ENCODE assay signal across 13 cellular contexts in genomic region chr3:39501982-39502837, GRCh38. TPM values are rescaled to one million over a fixed set of nuclear protein-coding genes. Genes with fewer than 3 reads are reported as not detected.
A peak's percentile ranks its signal among the peaks of the same experiment; 100 is the strongest.
DNase-seq lines count a peak whose midpoint lies in the region; ATAC-seq and TF ChIP-seq lines count a peak whose summit lies in the region.
"Had no signal": no experiment of that assay in that cellular context is flagged by ENCODE, and none has a peak within 500 bp of the region (broad histone marks: within the 10 kb centered on the region; RNA-seq: fewer than 3 reads in every experiment).

No MANE protein-coding gene starts in this region.

- DNase-seq in GM23338 (ENCODE audit: low spot score) (peak; percentile 11), RWPE2 (ENCODE audit: low spot score) (no peak), esophagus squamous epithelium (lab: John Stamatoyannopoulos, UW) (no peak), psoas muscle (no peak), WERI-Rb-1 (no peak)
- DNase-seq: activated naive CD4-positive, alpha-beta T cell treated with anti-CD3 and anti-CD28 coated beads, Interleukin-2, amount 50 U/mL, for 16 hours; HFFc6; SHP77; sigmoid colon had no signal

- ATAC-seq in GM23338 (no peak), RWPE2 (ENCODE audit: low read depth) (peak; percentile 34; the same call in 2 of the 3 replicates), psoas muscle (no peak), GM19328 (IDR thresholded peaks at IDR 0.05; ENCODE audit: unreplicated experiment) (no peak), GM18520 (IDR thresholded peaks at IDR 0.05; ENCODE audit: unreplicated experiment) (no peak), HG03025 (IDR thresholded peaks at IDR 0.05; ENCODE audit: low FRiP score, unreplicated experiment) (no peak)

- H3K4me1 ChIP-seq in GM23338 (ENCODE audit: insufficient read depth) (peaks cover 15% of the 10 kb centered on the region), RWPE2 (ENCODE audit: insufficient read depth, poor library complexity, severe bottlenecking) (no peaks in the 10 kb centered on the region), esophagus squamous epithelium (peaks cover 0 to 7% (median 0%) of the 10 kb centered on the region in 3 donors), psoas muscle (no peaks in the 10 kb centered on the region)

- H3K27ac Mint-ChIP-seq in GM23338, result no peak overlapping the region
- H3K27ac Mint-ChIP-seq: HFFc6 had no signal

- H3K4me1 Mint-ChIP-seq in GM23338, result no peaks in the 10 kb centered on the region; the same call in 2 of the 3 replicates

- H3K9me3 ChIP-seq in RWPE2 (ENCODE audit: severe bottlenecking), result no peaks in the 10 kb centered on the region
- H3K9me3 ChIP-seq in esophagus squamous epithelium, result no peaks in the 10 kb centered on the region
- H3K9me3 ChIP-seq in psoas muscle, result no peaks in the 10 kb centered on the region
- H3K9me3 ChIP-seq in WERI-Rb-1 (ENCODE audit: severe bottlenecking), result no peaks in the 10 kb centered on the region
- H3K9me3 ChIP-seq: sigmoid colon had no signal

- 9 to 37% methylated on average over 22 to 27 of the region's 53 CpGs for WGBS in esophagus squamous epithelium, 2 donors
- 26 to 32% (median 30%) methylated on average over 50 to 53 of the region's 53 CpGs for WGBS in psoas muscle, 3 donors

- intact Hi-C loops in esophagus squamous epithelium (cut with DNase I), result no loop called here
- intact Hi-C loops in psoas muscle (cut with DNase I), result no loop called here

- TF ChIP-seq POLR2A in esophagus squamous epithelium (IDR thresholded peaks at IDR 0.05), result no peak

- peaks cover 6% of the 10 kb centered on the region for H3K27me3 Mint-ChIP-seq in GM23338 (ENCODE audit: insufficient read depth, low read depth, poor library complexity)

- no peaks in the 10 kb centered on the region for H3F3A ChIP-seq in GM23338 (replicated peaks; ENCODE audit: low read depth)

- peak overlapping the region; percentile 14; the same call in 1 of the 2 replicates for H2AFZ ChIP-seq in GM23338

- no peaks in the 10 kb centered on the region for H3K9me2 ChIP-seq in GM23338 (ENCODE audit: insufficient read depth)

- no peaks in the 10 kb centered on the region for H3K36me3 Mint-ChIP-seq in GM23338 (ENCODE audit: low read depth)

- peaks cover 23% of the 10 kb centered on the region for H3K27me3 ChIP-seq in GM23338 (ENCODE audit: insufficient read depth)
- peaks cover 32% of the 10 kb centered on the region for H3K27me3 ChIP-seq in RWPE2 (ENCODE audit: insufficient read depth, poor library complexity, severe bottlenecking)
- peaks cover 0 to 53% (median 0%) of the 10 kb centered on the region in 4 donors for H3K27me3 ChIP-seq in esophagus squamous epithelium
- peaks cover 2 to 46% (median 5%) of the 10 kb centered on the region in 3 donors for H3K27me3 ChIP-seq in psoas muscle (ENCODE audit: insufficient read depth in 3 of 3, low read length in 2 of 3)
- H3K27me3 ChIP-seq in WERI-Rb-1 (ENCODE audit: insufficient read depth, low read depth, severe bottlenecking), result no peaks in the 10 kb centered on the region

- no peaks in the 10 kb centered on the region; the same call in 2 of the 3 replicates for H3K9me3 Mint-ChIP-seq in GM23338
- H3K9me3 Mint-ChIP-seq: HFFc6 had no signal

- H3K36me3 ChIP-seq in GM23338 (ENCODE audit: insufficient read depth) (no peaks in the 10 kb centered on the region), RWPE2 (ENCODE audit: low read depth) (no peaks in the 10 kb centered on the region), esophagus squamous epithelium (no peaks in the 10 kb centered on the region), psoas muscle (ENCODE audit: insufficient read depth in 1 of 2, low read depth in 1 of 2) (no peaks in the 10 kb centered on the region), WERI-Rb-1 (no peaks in the 10 kb centered on the region)
- H3K36me3 ChIP-seq: sigmoid colon had no signal

- H3K27ac ChIP-seq in GM23338 (ENCODE audit: low read depth), result no peak overlapping the region
- H3K27ac ChIP-seq in RWPE2 (ENCODE audit: poor library complexity, severe bottlenecking), result no peak overlapping the region
- no peak overlapping the region for H3K27ac ChIP-seq in esophagus squamous epithelium
- no peak overlapping the region for H3K27ac ChIP-seq in psoas muscle
- H3K27ac ChIP-seq in WERI-Rb-1, result no peak overlapping the region
- H3K27ac ChIP-seq: sigmoid colon had no signal

- TF ChIP-seq CTCF in GM23338 (conservative IDR thresholded peaks at IDR 0.05; ENCODE audit: low read depth in 2 of 2), result no peak
- TF ChIP-seq CTCF in RWPE2 (IDR thresholded peaks at IDR 0.05; ENCODE audit: poor library complexity, severe bottlenecking), result no peak
- no peak for TF ChIP-seq CTCF in esophagus squamous epithelium (IDR thresholded peaks at IDR 0.05)
- TF ChIP-seq CTCF in psoas muscle (IDR thresholded peaks at IDR 0.05), result no peak
- no peak for TF ChIP-seq CTCF in WERI-Rb-1 (IDR thresholded peaks at IDR 0.05; ENCODE audit: low read depth, low read length)

- no peak overlapping the region for H3K4me2 ChIP-seq in GM23338

- no peaks in the 10 kb centered on the region for H4K20me1 ChIP-seq in GM23338 (replicated peaks; ENCODE audit: insufficient read depth)

- H3K4me3 Mint-ChIP-seq in GM23338, result no peak overlapping the region
- H3K4me3 Mint-ChIP-seq: HFFc6 had no signal

- H3K79me2 ChIP-seq in GM23338 (replicated peaks; ENCODE audit: insufficient read depth), result no peaks in the 10 kb centered on the region

- H3K4me3 ChIP-seq in GM23338, result no peak overlapping the region
- no peak overlapping the region for H3K4me3 ChIP-seq in RWPE2 (ENCODE audit: severe bottlenecking)
- H3K4me3 ChIP-seq in esophagus squamous epithelium, result peak overlapping the region in 3 of 4 donors; percentile 7 to 44 (median 18)
- H3K4me3 ChIP-seq in psoas muscle, result peak overlapping the region; percentile 28
- no peak overlapping the region for H3K4me3 ChIP-seq in WERI-Rb-1 (ENCODE audit: low read depth, low read length)
- H3K4me3 ChIP-seq: sigmoid colon had no signal

TF ChIP-seq in GM23338, 12 proteins besides CTCF, POLR2A, EP300 and RAD21:
- no peak for TF ChIP-seq ETS1 (IDR thresholded peaks at IDR 0.05)
- TF ChIP-seq EZH2phosphoT487 (IDR thresholded peaks at IDR 0.05; ENCODE audit: unreplicated experiment), result no peak
- TF ChIP-seq EZH2 (IDR thresholded peaks at IDR 0.05; ENCODE audit: low read depth, unreplicated experiment), result no peak
- no peak for TF ChIP-seq POLR2AphosphoS5 (IDR thresholded peaks at IDR 0.05; ENCODE audit: low read depth)
- no peak for TF ChIP-seq ZNF114 (CRISPR knock-in tag; IDR thresholded peaks at IDR 0.05)
- TF ChIP-seq CREB1 (CRISPR knock-in tag; IDR thresholded peaks at IDR 0.05; ENCODE audit: low read depth), result no peak
- no peak for TF ChIP-seq STAT1 (IDR thresholded peaks at IDR 0.05; ENCODE audit: unreplicated experiment)
- TF ChIP-seq ZNF331 (CRISPR knock-in tag; IDR thresholded peaks at IDR 0.05; ENCODE audit: low read depth), result no peak
- no peak for TF ChIP-seq JUNB (IDR thresholded peaks at IDR 0.05; ENCODE audit: unreplicated experiment)
TF ChIP-seq in GM23338: peak in this region for 0.

RNA-seq across cellular contexts. Expression of gene MOBP, which starts 34.7 kb away (rescaled TPM):
- total RNA-seq in GM23338 (2014; rRNA removed; shearing (Covaris generic)), result not detected in 2 replicates
- polyA plus RNA-seq in GM23338 (2016; fragmentation: Nextera tagmentation; extraction: Ambion mirVana) (not detected in 2 replicates), psoas muscle (under 1 TPM in 2 of 3 donors, not detected in 1; 0.01 to 0.09 TPM)
- total RNA-seq in esophagus squamous epithelium (not detected), psoas muscle (not detected)
- total RNA-seq: HFFc6, HT1080, sigmoid colon had no signal

Comparison
In these comparisons a context has a peak if more than half of its experiments do, and no peak if none do; other contexts are left out.
1. H3K4me3 ChIP-seq: peak in esophagus squamous epithelium (3 of 4) and psoas muscle (single experiment); none in GM23338 (single experiment), RWPE2 (single experiment) and WERI-Rb-1 (single experiment).